Comparison of ENCODE assay signal across 1 cellular context in the genomic region with DNA sequence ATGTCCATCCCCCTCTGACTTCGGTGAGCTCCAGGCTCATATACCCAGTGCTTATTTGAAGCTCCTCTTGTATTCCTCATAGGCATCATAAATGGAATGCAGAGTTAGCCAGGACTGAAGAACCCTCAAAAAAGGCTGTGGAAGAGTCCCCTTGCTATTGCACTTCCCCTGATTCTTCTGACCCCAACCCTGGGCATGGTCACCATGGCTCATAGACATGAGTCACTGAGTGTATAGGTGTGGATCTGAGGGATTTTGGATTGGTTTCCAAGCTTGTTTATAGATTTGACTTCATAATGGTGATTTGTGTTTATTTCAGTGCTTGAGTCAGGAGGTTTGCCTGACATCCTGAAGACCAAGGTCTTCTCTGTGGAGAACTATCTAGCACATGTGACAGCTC.
TF ChIP-seq lines count a peak whose summit lies in the region.

No MANE protein-coding gene starts in this region.

TF ChIP-seq in K562, 482 proteins besides CTCF, POLR2A, EP300 and RAD21 (continued from another document):
- TF ChIP-seq CHD4 (IDR thresholded peaks at IDR 0.05; ENCODE audit: insufficient read depth, insufficient replicate concordance, low read depth, low read length, poor library complexity, severe bottlenecking) = no peak
- no peak for TF ChIP-seq ZNF174 (CRISPR knock-in tag; IDR thresholded peaks at IDR 0.05)
- TF ChIP-seq, protein P1, sequence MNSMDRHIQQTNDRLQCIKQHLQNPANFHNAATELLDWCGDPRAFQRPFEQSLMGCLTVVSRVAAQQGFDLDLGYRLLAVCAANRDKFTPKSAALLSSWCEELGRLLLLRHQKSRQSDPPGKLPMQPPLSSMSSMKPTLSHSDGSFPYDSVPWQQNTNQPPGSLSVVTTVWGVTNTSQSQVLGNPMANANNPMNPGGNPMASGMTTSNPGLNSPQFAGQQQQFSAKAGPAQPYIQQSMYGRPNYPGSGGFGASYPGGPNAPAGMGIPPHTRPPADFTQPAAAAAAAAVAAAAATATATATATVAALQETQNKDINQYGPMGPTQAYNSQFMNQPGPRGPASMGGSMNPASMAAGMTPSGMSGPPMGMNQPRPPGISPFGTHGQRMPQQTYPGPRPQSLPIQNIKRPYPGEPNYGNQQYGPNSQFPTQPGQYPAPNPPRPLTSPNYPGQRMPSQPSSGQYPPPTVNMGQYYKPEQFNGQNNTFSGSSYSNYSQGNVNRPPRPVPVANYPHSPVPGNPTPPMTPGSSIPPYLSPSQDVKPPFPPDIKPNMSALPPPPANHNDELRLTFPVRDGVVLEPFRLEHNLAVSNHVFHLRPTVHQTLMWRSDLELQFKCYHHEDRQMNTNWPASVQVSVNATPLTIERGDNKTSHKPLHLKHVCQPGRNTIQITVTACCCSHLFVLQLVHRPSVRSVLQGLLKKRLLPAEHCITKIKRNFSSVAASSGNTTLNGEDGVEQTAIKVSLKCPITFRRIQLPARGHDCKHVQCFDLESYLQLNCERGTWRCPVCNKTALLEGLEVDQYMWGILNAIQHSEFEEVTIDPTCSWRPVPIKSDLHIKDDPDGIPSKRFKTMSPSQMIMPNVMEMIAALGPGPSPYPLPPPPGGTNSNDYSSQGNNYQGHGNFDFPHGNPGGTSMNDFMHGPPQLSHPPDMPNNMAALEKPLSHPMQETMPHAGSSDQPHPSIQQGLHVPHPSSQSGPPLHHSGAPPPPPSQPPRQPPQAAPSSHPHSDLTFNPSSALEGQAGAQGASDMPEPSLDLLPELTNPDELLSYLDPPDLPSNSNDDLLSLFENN (IDR thresholded peaks at IDR 0.05; ENCODE audit: low read depth in 2 of 2, low read length in 2 of 2) = no peak
- TF ChIP-seq, protein P2, sequence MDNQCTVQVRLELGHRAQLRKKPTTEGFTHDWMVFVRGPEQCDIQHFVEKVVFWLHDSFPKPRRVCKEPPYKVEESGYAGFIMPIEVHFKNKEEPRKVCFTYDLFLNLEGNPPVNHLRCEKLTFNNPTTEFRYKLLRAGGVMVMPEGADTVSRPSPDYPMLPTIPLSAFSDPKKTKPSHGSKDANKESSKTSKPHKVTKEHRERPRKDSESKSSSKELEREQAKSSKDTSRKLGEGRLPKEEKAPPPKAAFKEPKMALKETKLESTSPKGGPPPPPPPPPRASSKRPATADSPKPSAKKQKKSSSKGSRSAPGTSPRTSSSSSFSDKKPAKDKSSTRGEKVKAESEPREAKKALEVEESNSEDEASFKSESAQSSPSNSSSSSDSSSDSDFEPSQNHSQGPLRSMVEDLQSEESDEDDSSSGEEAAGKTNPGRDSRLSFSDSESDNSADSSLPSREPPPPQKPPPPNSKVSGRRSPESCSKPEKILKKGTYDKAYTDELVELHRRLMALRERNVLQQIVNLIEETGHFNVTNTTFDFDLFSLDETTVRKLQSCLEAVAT (IDR thresholded peaks at IDR 0.05) = peak in 1 of 2 experiments; percentile 55; a peak in 1 of 4 replicates
